Comparison of ENCODE assay signal across 8 cellular contexts in the genomic region with DNA sequence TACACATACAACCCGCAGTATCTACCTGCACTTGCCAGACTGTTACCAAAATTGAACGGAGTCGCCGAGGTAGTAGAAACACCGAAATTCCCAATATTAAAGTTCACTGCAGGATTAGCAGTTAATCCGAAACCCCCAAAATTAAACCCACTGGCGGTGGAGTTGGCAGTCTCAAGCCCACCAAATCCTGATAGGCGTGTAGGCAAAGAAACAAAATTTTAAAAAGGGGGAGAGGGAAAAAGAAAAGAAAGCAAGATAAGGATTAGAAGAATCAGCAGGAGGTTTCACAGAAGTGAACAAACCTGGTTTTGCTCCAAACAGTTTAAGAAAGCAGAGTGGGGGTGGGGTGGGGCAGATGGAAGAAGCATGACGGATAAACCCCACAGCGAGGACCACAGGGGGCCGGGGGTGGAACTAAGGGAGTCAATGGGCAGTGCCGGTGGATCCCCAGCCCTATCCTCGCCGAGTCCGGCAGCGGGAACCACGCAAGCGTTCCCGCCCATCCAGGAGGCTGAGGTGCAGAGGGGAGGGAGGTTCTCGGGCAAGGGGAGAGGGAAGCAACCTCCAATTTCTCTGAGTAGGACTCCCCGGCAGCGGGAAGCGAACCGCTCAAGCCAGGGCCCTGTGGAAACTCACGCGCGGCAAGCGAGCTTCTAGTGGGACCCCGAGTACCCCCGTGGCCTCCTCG. TPM values are rescaled to one million over a fixed set of nuclear protein-coding genes. Genes with fewer than 3 reads are reported as not detected.
A peak's percentile ranks its signal among the peaks of the same experiment; 100 is the strongest.
DNase-seq lines count a peak whose midpoint lies in the region; ATAC-seq, FAIRE-seq and TF ChIP-seq lines count a peak whose summit lies in the region.

No MANE protein-coding gene starts in this region.

- H3K9me3 Mint-ChIP-seq in activated CD4-positive, alpha-beta memory T cell treated with anti-CD3 and anti-CD28 coated beads for 36 hours = no peaks in the 10 kb centered on the region
- H3K9me3 Mint-ChIP-seq in stimulated activated naive B cell treated with anti-CD40 and anti-IgM and Interleukin-4, amounts not matched to agents 10 μg/mL and 1 μg/mL and 100 μg/mL, for 72 hours = no peaks in the 10 kb centered on the region

- peak; percentile 53 for ATAC-seq in HG03432 (IDR thresholded peaks at IDR 0.05; ENCODE audit: unreplicated experiment)
- ATAC-seq in stimulated activated naive B cell treated with anti-CD40 and anti-IgM and Interleukin-4, amounts not matched to agents 10 μg/mL and 1 μg/mL and 100 μg/mL, for 72 hours (replicated peaks) = peak; percentile 49 to 61

- no peak for FAIRE-seq in endothelial cell of umbilical vein (lab: Jason Lieb, UNC)

- CTCF ChIA-PET in BJ (lab: Yijun Ruan, JAX) = interaction anchor here (1.6 kb wide), 1 partner anchor 230 kb away, joined by 3 read pairs; no protein-coding TSS in a partner anchor
- CTCF ChIA-PET in activated CD4-positive, alpha-beta memory T cell treated with anti-CD3 and anti-CD28 coated beads for 36 hours (lab: Charles Lee) = interaction anchor here (1.5 to 1.6 kb wide), 2 partner anchors 208 to 231 kb away, joined by 3 to 4 read pairs; no protein-coding TSS in a partner anchor
- CTCF ChIA-PET in endothelial cell of umbilical vein (lab: Charles Lee) = interaction anchor here (1.4 to 2.6 kb wide), 3 partner anchors 32 to 230 kb away, joined by 4 to 8 read pairs (median 5); no protein-coding TSS in a partner anchor

- no peak for TF ChIP-seq CTCF in BJ (IDR thresholded peaks at IDR 0.05; ENCODE audit: insufficient read depth, low read depth, low read length)
- no peak for TF ChIP-seq CTCF in endothelial cell of umbilical vein (IDR thresholded peaks at IDR 0.05; ENCODE audit: extremely low read depth in 1 of 2, insufficient read depth in 1 of 2, low read depth in 1 of 2, low read length in 2 of 2)

- peaks cover 10% of the 10 kb centered on the region for H3K36me3 Mint-ChIP-seq in activated CD4-positive, alpha-beta memory T cell treated with anti-CD3 and anti-CD28 coated beads for 36 hours
- H3K36me3 Mint-ChIP-seq in stimulated activated naive B cell treated with anti-CD40 and anti-IgM and Interleukin-4, amounts not matched to agents 10 μg/mL and 1 μg/mL and 100 μg/mL, for 72 hours = peaks cover 12 to 17% of the 10 kb centered on the region in 2 donors

- no peak for TF ChIP-seq POLR2A in endothelial cell of umbilical vein (IDR thresholded peaks at IDR 0.05; ENCODE audit: low read depth, low read length)

- intact Hi-C loops in activated CD4-positive, alpha-beta memory T cell treated with anti-CD3 and anti-CD28 coated beads for 36 hours (cut with micrococcal nuclease) = loop anchor here (1.0 to 5.0 kb wide), 5 partner anchors 65 to 423 kb away; a partner anchor contains a TSS
- intact Hi-C loops in endothelial cell of umbilical vein (cut with micrococcal nuclease) = loop anchor here (1.0 to 10.0 kb wide), 4 partner anchors 66 to 927 kb away; a partner anchor contains a TSS

- peak overlapping the region; percentile 91 for H3K4me3 Mint-ChIP-seq in activated CD4-positive, alpha-beta memory T cell treated with anti-CD3 and anti-CD28 coated beads for 36 hours
- H3K4me3 Mint-ChIP-seq in stimulated activated naive B cell treated with anti-CD40 and anti-IgM and Interleukin-4, amounts not matched to agents 10 μg/mL and 1 μg/mL and 100 μg/mL, for 72 hours = peak overlapping the region; percentile 92 to 95

- peak overlapping the region; percentile 45 for H2AFZ ChIP-seq in endothelial cell of umbilical vein (ENCODE audit: low read depth, low read length)

- BruUV-seq in endothelial cell of umbilical vein (replicated peaks; lab: Mats Ljungman, UMichigan) = TSS peak; percentile 35

- H3K4me3 ChIP-seq in BJ (ENCODE audit: low read depth, low read length) = peak overlapping the region; percentile 89
- H3K4me3 ChIP-seq in endothelial cell of umbilical vein (replicated peaks in 1 of 3; ENCODE audit: insufficient read depth in 1 of 3, low read depth in 1 of 3, low read length in 3 of 3) = peak overlapping the region; percentile 87 to 91 (median 89)

- dilution Hi-C loops in endothelial cell of umbilical vein (cut with MboI; ENCODE audit: extremely low pct_ligation_motif_present, low sequenced_read_pairs) = no loop called here

- POLR2A ChIA-PET in BJ (lab: Charles Lee) (no interaction called here), endothelial cell of umbilical vein (lab: Charles Lee) (interaction anchor here (1.1 kb wide), 1 partner anchor 15 kb away, joined by 3 read pairs; no protein-coding TSS in a partner anchor)
- POLR2A ChIA-PET in activated CD4-positive, alpha-beta memory T cell treated with anti-CD3 and anti-CD28 coated beads for 36 hours (lab: Charles Lee) = interaction anchor here (0.9 to 1.5 kb wide), 3 partner anchors 207 to 423 kb away, joined by 3 to 4 read pairs (median 3); a partner anchor contains a TSS

- H3K9me1 ChIP-seq in endothelial cell of umbilical vein (replicated peaks; ENCODE audit: control insufficient read depth, extremely low read depth, insufficient read depth, low read length) = no peaks in the 10 kb centered on the region

- peak overlapping the region; percentile 71 for H3K27ac ChIP-seq in endothelial cell of umbilical vein (ENCODE audit: insufficient read depth, low read depth, low read length)

- peaks cover 7% of the 10 kb centered on the region for H4K20me1 ChIP-seq in endothelial cell of umbilical vein (replicated peaks; ENCODE audit: control insufficient read depth, extremely low read depth, insufficient read depth, low read length)

- peak overlapping the region; percentile 88 for H3K27ac Mint-ChIP-seq in activated CD4-positive, alpha-beta memory T cell treated with anti-CD3 and anti-CD28 coated beads for 36 hours
- peak overlapping the region; percentile 94 for H3K27ac Mint-ChIP-seq in stimulated activated naive B cell treated with anti-CD40 and anti-IgM and Interleukin-4, amounts not matched to agents 10 μg/mL and 1 μg/mL and 100 μg/mL, for 72 hours

- H3K79me2 ChIP-seq in endothelial cell of umbilical vein (ENCODE audit: control insufficient read depth, insufficient read depth, low read length) = peaks cover 41% of the 10 kb centered on the region

- peak overlapping the region; percentile 98 for H3K4me2 ChIP-seq in endothelial cell of umbilical vein (ENCODE audit: insufficient read depth, low read length)

- peak overlapping the region; percentile 90 for H3K9ac ChIP-seq in endothelial cell of umbilical vein (replicated peaks; ENCODE audit: extremely low read depth, insufficient read depth, low read length)

- H3K9me3 ChIP-seq in endothelial cell of umbilical vein (replicated peaks; ENCODE audit: control insufficient read depth, insufficient read depth, low read length) = no peaks in the 10 kb centered on the region

- no peaks in the 10 kb centered on the region for H3K27me3 Mint-ChIP-seq in activated CD4-positive, alpha-beta memory T cell treated with anti-CD3 and anti-CD28 coated beads for 36 hours
- H3K27me3 Mint-ChIP-seq in stimulated activated naive B cell treated with anti-CD40 and anti-IgM and Interleukin-4, amounts not matched to agents 10 μg/mL and 1 μg/mL and 100 μg/mL, for 72 hours = no peaks in the 10 kb centered on the region

- DNase-seq in BJ (ENCODE audit: low read depth) (peak; percentile 9), GM19238 (ENCODE audit: insufficient read length, low spot score) (peak; percentile 22), NCI-H748 treated with DMSO at 0.1 percent for 48 hours (lab: John Stamatoyannopoulos, UW) (peak; percentile 31), endothelial cell of umbilical vein (ENCODE audit: low read depth, low spot score) (peak; percentile 77), midbrain (lab: John Stamatoyannopoulos, UW) (peak; percentile 26)
- peak; percentile 70 for DNase-seq in activated CD4-positive, alpha-beta memory T cell treated with anti-CD3 and anti-CD28 coated beads for 36 hours
- DNase-seq in stimulated activated naive B cell treated with anti-CD40 and anti-IgM and Interleukin-4, amounts not matched to agents 10 μg/mL and 1 μg/mL and 100 μg/mL, for 72 hours = no peak

- H3K4me1 Mint-ChIP-seq in activated CD4-positive, alpha-beta memory T cell treated with anti-CD3 and anti-CD28 coated beads for 36 hours (ENCODE audit: low read depth) = peaks cover 25% of the 10 kb centered on the region
- H3K4me1 Mint-ChIP-seq in stimulated activated naive B cell treated with anti-CD40 and anti-IgM and Interleukin-4, amounts not matched to agents 10 μg/mL and 1 μg/mL and 100 μg/mL, for 72 hours = peaks cover 6 to 16% of the 10 kb centered on the region in 2 donors

- H3K27me3 ChIP-seq in BJ (ENCODE audit: control insufficient read depth, insufficient read depth, low read length) (no peaks in the 10 kb centered on the region), endothelial cell of umbilical vein (ENCODE audit: control insufficient read depth in 2 of 2, insufficient read depth in 2 of 2, low read length in 2 of 2) (no peaks in the 10 kb centered on the region)

- peaks cover 23% of the 10 kb centered on the region for H3K4me1 ChIP-seq in endothelial cell of umbilical vein (ENCODE audit: control insufficient read depth, extremely low read depth, insufficient read depth, low read length)

- no peaks in the 10 kb centered on the region for H3K36me3 ChIP-seq in BJ (ENCODE audit: control insufficient read depth, insufficient read depth, low read length)
- peaks cover 0 to 2% of the 10 kb centered on the region in 2 experiments for H3K36me3 ChIP-seq in endothelial cell of umbilical vein (ENCODE audit: control insufficient read depth in 2 of 2, extremely low read depth in 1 of 2, insufficient read depth in 2 of 2, low read length in 2 of 2)

TF ChIP-seq in endothelial cell of umbilical vein, 7 proteins besides CTCF, POLR2A, EP300 and RAD21 (continues in another document):
- TF ChIP-seq MYC (IDR thresholded peaks at IDR 0.05; ENCODE audit: low read depth, low read length) = no peak
- no peak for TF ChIP-seq GATA2 (IDR thresholded peaks at IDR 0.05; ENCODE audit: insufficient read depth, insufficient read length, low read depth, low read length)
- TF ChIP-seq, protein P1, sequence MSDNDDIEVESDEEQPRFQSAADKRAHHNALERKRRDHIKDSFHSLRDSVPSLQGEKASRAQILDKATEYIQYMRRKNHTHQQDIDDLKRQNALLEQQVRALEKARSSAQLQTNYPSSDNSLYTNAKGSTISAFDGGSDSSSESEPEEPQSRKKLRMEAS (IDR thresholded peaks at IDR 0.05; ENCODE audit: insufficient read depth, insufficient read length) = no peak

RNA-seq across cellular contexts. Expression of a gene that starts 0.6 kb away (rescaled TPM):
- polyA plus RNA-seq in BJ (2011; rRNA removed) = 19.4 and 38.9 TPM in 2 replicates
- 29.6 and 34.0 TPM in 2 replicates for polyA minus RNA-seq in BJ (2011; rRNA and poly(A)+ RNA removed)
- total RNA-seq in activated CD4-positive, alpha-beta memory T cell treated with anti-CD3 and anti-CD28 coated beads for 36 hours = 10 to 100 TPM; 51.3 to 55.9 TPM
- 45.7 and 49.9 TPM in 2 replicates for total RNA-seq in endothelial cell of umbilical vein
- 15.4 and 25.7 TPM in 2 replicates for polyA plus RNA-seq in endothelial cell of umbilical vein
- 28.7 and 30.3 TPM in 2 replicates for polyA plus RNA-seq in endothelial cell of umbilical vein (2011; cell fraction: cytosol; rRNA removed)
- 36.4 and 52.6 TPM in 2 replicates for polyA plus RNA-seq in endothelial cell of umbilical vein (2011; cell fraction: nucleus; rRNA removed)
- 21.4 and 32.6 TPM in 2 replicates for polyA plus RNA-seq in endothelial cell of umbilical vein (2012)
- 52.7 and 75.3 TPM in 2 replicates for polyA minus RNA-seq in endothelial cell of umbilical vein
- polyA minus RNA-seq in endothelial cell of umbilical vein (2011; cell fraction: cytosol; rRNA and poly(A)+ RNA removed) = 19.3 TPM
- polyA minus RNA-seq in endothelial cell of umbilical vein (2011; cell fraction: nucleus; rRNA and poly(A)+ RNA removed) = 34.6 and 56.3 TPM in 2 replicates
